ENCODE assay signal across 11 cellular contexts in genomic region chr14:91419044-91419397, GRCh38. TPM values are rescaled to one million over a fixed set of nuclear protein-coding genes. Genes with fewer than 3 reads are reported as not detected.
DNase-seq lines count a peak whose midpoint lies in the region; ATAC-seq, FAIRE-seq and TF ChIP-seq lines count a peak whose summit lies in the region.
"Had no signal": no experiment of that assay in that cellular context is flagged by ENCODE, and none has a peak within 500 bp of the region (broad histone marks: within the 10 kb centered on the region; RNA-seq: fewer than 3 reads in every experiment).

No MANE protein-coding gene starts in this region.

- peaks cover 25% of the 10 kb centered on the region for H3K4me1 Mint-ChIP-seq in T-helper 1 cell treated with Interleukin-12 subunit alpha and Interleukin-12 subunit beta and Interleukin-4 antibody, amounts not matched to agents 30 μg/mL and 1 μg/mL, for 36 hours (ENCODE audit: low read depth)
- H3K4me1 Mint-ChIP-seq in type B pancreatic cell (ENCODE audit: unreplicated experiment): peaks cover 28% of the 10 kb centered on the region

- no peak overlapping the region for H3K9ac ChIP-seq in HepG2 (ENCODE audit: insufficient read depth, low read depth, low read length)

- no peaks in the 10 kb centered on the region for H3K9me3 ChIP-seq in HepG2 (ENCODE audit: low read length)
- H3K9me3 ChIP-seq in right lobe of liver: no peaks in the 10 kb centered on the region
- H3K9me3 ChIP-seq: gastroesophageal sphincter had no signal

- H3K4me1 ChIP-seq in HepG2 (ENCODE audit: insufficient read depth, low read length) (peaks cover 58% of the 10 kb centered on the region), right lobe of liver (peaks cover 0 to 17% (median 0%) of the 10 kb centered on the region in 4 donors)

- no peak for FAIRE-seq in HepG2 (lab: Jason Lieb, UNC)
- FAIRE-seq: RCC 7860, urothelium cell line had no signal

- BruUV-seq in HepG2 (replicated peaks; lab: Mats Ljungman, UMichigan): no TSS peak

- TF ChIP-seq POLR2A in HepG2 (IDR thresholded peaks at IDR 0.05; ENCODE audit: insufficient read depth in 1 of 2, low read depth in 2 of 2, low read length in 2 of 2) (no peak), right lobe of liver (IDR thresholded peaks at IDR 0.05) (no peak)

- no peaks in the 10 kb centered on the region for H4K20me1 ChIP-seq in HepG2 (ENCODE audit: insufficient read depth, low read length)

- WGBS in HepG2 (ENCODE audit: low lambda C conversion rate): 62% methylated on average over 12 of the region's 12 CpGs
- WGBS in right lobe of liver (ENCODE audit: insufficient coverage, low coverage, low lambda C conversion rate, missing lambda C conversion rate): 44% methylated on average over 12 of the region's 12 CpGs

- TF ChIP-seq RAD21 in HepG2 (CRISPR knock-in tag; IDR thresholded peaks at IDR 0.05): no peak

- no peak for ATAC-seq in HepG2
- no peak for ATAC-seq in right lobe of liver
- ATAC-seq in left lobe of liver: no peak
- no peak for ATAC-seq in GM18498 (IDR thresholded peaks at IDR 0.05; ENCODE audit: unreplicated experiment)

- TF ChIP-seq CTCF in HepG2 (CRISPR knock-in tag; IDR thresholded peaks at IDR 0.05) (no peak), right lobe of liver (IDR thresholded peaks at IDR 0.05) (no peak), type B pancreatic cell (conservative IDR thresholded peaks at IDR 0.05) (peak; percentile 42)

- no peaks in the 10 kb centered on the region for H3K9me3 Mint-ChIP-seq in T-helper 1 cell treated with Interleukin-12 subunit alpha and Interleukin-12 subunit beta and Interleukin-4 antibody, amounts not matched to agents 30 μg/mL and 1 μg/mL, for 36 hours
- no peaks in the 10 kb centered on the region for H3K9me3 Mint-ChIP-seq in type B pancreatic cell

- in situ Hi-C loops in HepG2 (cut with HindIII; ENCODE audit: extremely low pct_ligation_motif_present, low pct_unique_long_range_greater_than_20kb): no loop called here

- intact Hi-C loops in HepG2 (cut with micrococcal nuclease; ENCODE audit: unreplicated experiment): no loop called here
- intact Hi-C loops in right lobe of liver (cut with DNase I): loop anchor here in 1 of 2 donors (5.0 kb wide), 1 partner anchor 92 kb away; no protein-coding TSS in a partner anchor

- H3K4me3 ChIP-seq in HepG2 (replicated peaks in 1 of 3; ENCODE audit: insufficient read depth in 1 of 3, low read depth in 2 of 3, low read length in 3 of 3): no peak overlapping the region; a peak in 2 of 6 replicates
- H3K4me3 ChIP-seq in right lobe of liver: peak overlapping the region in 1 of 3 donors; percentile 38

- H3K79me2 ChIP-seq in HepG2 (ENCODE audit: insufficient read depth, low read length): peaks cover 5% of the 10 kb centered on the region

- H2AFZ ChIP-seq in HepG2 (ENCODE audit: low read length): no peak overlapping the region

- H3K27me3 Mint-ChIP-seq in T-helper 1 cell treated with Interleukin-12 subunit alpha and Interleukin-12 subunit beta and Interleukin-4 antibody, amounts not matched to agents 30 μg/mL and 1 μg/mL, for 36 hours (ENCODE audit: low read depth): peaks cover 8% of the 10 kb centered on the region
- H3K27me3 Mint-ChIP-seq in type B pancreatic cell: peaks cover 17% of the 10 kb centered on the region

- H3K27ac Mint-ChIP-seq in T-helper 1 cell treated with Interleukin-12 subunit alpha and Interleukin-12 subunit beta and Interleukin-4 antibody, amounts not matched to agents 30 μg/mL and 1 μg/mL, for 36 hours: peak overlapping the region; percentile 72
- H3K27ac Mint-ChIP-seq in type B pancreatic cell: peak overlapping the region; percentile 62

- POLR2A ChIA-PET in HepG2 (lab: Yijun Ruan, JAX): interaction anchor here (1.0 to 1.5 kb wide), 3 partner anchors 13 to 95 kb away, joined by 3 to 4 read pairs (median 3); no protein-coding TSS in a partner anchor

- peaks cover 21% of the 10 kb centered on the region for H3K36me3 Mint-ChIP-seq in T-helper 1 cell treated with Interleukin-12 subunit alpha and Interleukin-12 subunit beta and Interleukin-4 antibody, amounts not matched to agents 30 μg/mL and 1 μg/mL, for 36 hours (ENCODE audit: low read depth)
- peaks cover 3% of the 10 kb centered on the region for H3K36me3 Mint-ChIP-seq in type B pancreatic cell

- H3K27ac ChIP-seq in HepG2 (ENCODE audit: extremely low read length, insufficient read depth, low read length) (no peak overlapping the region), right lobe of liver (no peak overlapping the region)

- TF ChIP-seq EP300 in HepG2 (IDR thresholded peaks at IDR 0.05; ENCODE audit: low read depth in 2 of 2, low read length in 2 of 2): no peak
- TF ChIP-seq EP300 in HepG2 (CRISPR knock-in tag; IDR thresholded peaks at IDR 0.05; ENCODE audit: borderline replicate concordance): no peak

- H3K4me3 Mint-ChIP-seq in T-helper 1 cell treated with Interleukin-12 subunit alpha and Interleukin-12 subunit beta and Interleukin-4 antibody, amounts not matched to agents 30 μg/mL and 1 μg/mL, for 36 hours: peak overlapping the region; percentile 67
- H3K4me3 Mint-ChIP-seq in type B pancreatic cell: peak overlapping the region; percentile 78

- no peaks in the 10 kb centered on the region for H3K36me3 ChIP-seq in HepG2 (replicated peaks in 1 of 2; ENCODE audit: control insufficient read depth in 1 of 2, insufficient read depth in 2 of 2, low read length in 2 of 2)
- no peaks in the 10 kb centered on the region for H3K36me3 ChIP-seq in right lobe of liver
- H3K36me3 ChIP-seq: gastroesophageal sphincter had no signal

- DNase-seq in HepG2 (ENCODE audit: low spot score): no peak
- no peak for DNase-seq in right lobe of liver
- DNase-seq in left lobe of liver (ENCODE audit: low spot score): peak; percentile 34
- DNase-seq in type B pancreatic cell (ENCODE audit: extremely low spot score, unreplicated experiment): no peak
- DNase-seq in NCI-H1694 (lab: John Stamatoyannopoulos, UW): no peak
- no peak for DNase-seq in DMS53 treated with DMSO at 0.1 percent for 48 hours (lab: John Stamatoyannopoulos, UW; ENCODE audit: unreplicated experiment)

- CTCF ChIA-PET in HepG2 (lab: Yijun Ruan, JAX; ENCODE audit: low intra/inter-chr PET ratio, low total read pairs): interaction anchor here (3.1 kb wide), 1 partner anchor 95 kb away, joined by 39 read pairs; no protein-coding TSS in a partner anchor

- H3K27me3 ChIP-seq in HepG2 (ENCODE audit: control insufficient read depth in 1 of 2, insufficient read depth in 2 of 2, low read length in 2 of 2) (0 out of 5 replicates have a peak, but pooled peaks cover 0 to 2% of the 10 kb centered on the region in 2 experiments), right lobe of liver (no peaks in the 10 kb centered on the region)

- peak overlapping the region; percentile 80; the same call in 1 of the 2 replicates for H3K4me2 ChIP-seq in HepG2 (ENCODE audit: low read depth, low read length)

TF ChIP-seq in HepG2, 621 proteins besides CTCF, POLR2A, EP300 and RAD21:
- TF ChIP-seq ZNF550 (CRISPR knock-in tag; IDR thresholded peaks at IDR 0.05; ENCODE audit: borderline replicate concordance): no peak
- TF ChIP-seq CCDC6 (CRISPR knock-in tag; IDR thresholded peaks at IDR 0.05): 0 out of 2 replicates have a peak, but pooled peaks have one; percentile 6
- TF ChIP-seq, protein P1, sequence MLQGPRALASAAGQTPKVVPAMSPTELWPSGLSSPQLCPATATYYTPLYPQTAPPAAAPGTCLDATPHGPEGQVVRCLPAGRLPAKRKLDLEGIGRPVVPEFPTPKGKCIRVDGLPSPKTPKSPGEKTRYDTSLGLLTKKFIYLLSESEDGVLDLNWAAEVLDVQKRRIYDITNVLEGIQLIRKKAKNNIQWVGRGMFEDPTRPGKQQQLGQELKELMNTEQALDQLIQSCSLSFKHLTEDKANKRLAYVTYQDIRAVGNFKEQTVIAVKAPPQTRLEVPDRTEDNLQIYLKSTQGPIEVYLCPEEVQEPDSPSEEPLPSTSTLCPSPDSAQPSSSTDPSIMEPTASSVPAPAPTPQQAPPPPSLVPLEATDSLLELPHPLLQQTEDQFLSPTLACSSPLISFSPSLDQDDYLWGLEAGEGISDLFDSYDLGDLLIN (CRISPR knock-in tag; IDR thresholded peaks at IDR 0.05; ENCODE audit: borderline replicate concordance): 0 out of 2 replicates have a peak, but pooled peaks have one; percentile 6
- TF ChIP-seq ZNF773 (CRISPR knock-in tag; IDR thresholded peaks at IDR 0.05; ENCODE audit: borderline replicate concordance): no peak
- TF ChIP-seq TOPORS (CRISPR knock-in tag; IDR thresholded peaks at IDR 0.05): 0 out of 2 replicates have a peak, but pooled peaks have one; percentile 24
- TF ChIP-seq SAP130 (CRISPR knock-in tag; IDR thresholded peaks at IDR 0.05; ENCODE audit: low read depth): no peak
TF ChIP-seq in HepG2: peak in this region for 3.

RNA-seq across cellular contexts. Expression of gene CCDC88C, which starts 1.4 kb away (rescaled TPM):
- 10.4 and 11.7 TPM in 2 replicates for total RNA-seq in HepG2 (2016; rRNA removed; fragmentation: Illumina TruSeq; extraction: Trizol)
- 7.1 and 8.3 TPM in 2 replicates for total RNA-seq in HepG2 (2016; cell fraction: cytosol; rRNA removed; fragmentation: Illumina TruSeq; extraction: Trizol; ENCODE audit: low read depth)
- total RNA-seq in HepG2 (2016; cell fraction: insoluble cytoplasmic fraction; rRNA removed; fragmentation: Illumina TruSeq; extraction: Trizol): 7.7 and 11.4 TPM in 2 replicates
- 8.7 and 9.6 TPM in 2 replicates for total RNA-seq in HepG2 (2016; cell fraction: membrane; rRNA removed; fragmentation: Illumina TruSeq; extraction: Trizol)
- 17.4 and 18.0 TPM in 2 replicates for total RNA-seq in HepG2 (2016; cell fraction: nucleus; rRNA removed; fragmentation: Illumina TruSeq; extraction: Trizol)
- polyA plus RNA-seq in HepG2 (2011; rRNA removed): 3.6 and 4.3 TPM in 2 replicates
- polyA plus RNA-seq in HepG2 (2011; cell fraction: cytosol; rRNA removed): 2.3 and 3.2 TPM in 2 replicates
- polyA plus RNA-seq in HepG2 (2011; cell fraction: nucleus; rRNA removed): 11.4 and 12.1 TPM in 2 replicates
- polyA plus RNA-seq in HepG2 (2012): 3.7 and 5.3 TPM in 2 replicates
- polyA plus RNA-seq in HepG2 (2016; cell fraction: cytosol; fragmentation: Illumina TruSeq; extraction: Trizol; ENCODE audit: low read depth): 5.2 and 5.3 TPM in 2 replicates
- 8.0 and 9.8 TPM in 2 replicates for polyA plus RNA-seq in HepG2 (2016; cell fraction: insoluble cytoplasmic fraction; fragmentation: Illumina TruSeq; extraction: Trizol; ENCODE audit: low read depth)
- 5.3 and 5.8 TPM in 2 replicates for polyA plus RNA-seq in HepG2 (2016; cell fraction: membrane; fragmentation: Illumina TruSeq; extraction: Trizol; ENCODE audit: low read depth)
- 18.1 and 18.5 TPM in 2 replicates for polyA plus RNA-seq in HepG2 (2016; cell fraction: nucleus; fragmentation: Illumina TruSeq; extraction: Trizol; ENCODE audit: insufficient read depth, low read depth)
- 12.3 and 15.2 TPM in 2 replicates for polyA minus RNA-seq in HepG2 (2011; rRNA and poly(A)+ RNA removed; ENCODE audit: low replicate concordance)
- polyA minus RNA-seq in HepG2 (2011; cell fraction: cytosol; rRNA and poly(A)+ RNA removed): 4.3 and 4.5 TPM in 2 replicates
- polyA minus RNA-seq in HepG2 (2011; cell fraction: nucleus; rRNA and poly(A)+ RNA removed): 14.3 and 24.1 TPM in 2 replicates
- total RNA-seq in right lobe of liver: 1 to 10 TPM; 1.2 to 5.7 (median 3.1) TPM
- 4.1 TPM for total RNA-seq in left lobe of liver
- total RNA-seq in type B pancreatic cell (ENCODE audit: low replicate concordance): 24.4 and 39.3 TPM in 2 replicates
